11 cellular contexts compared by ENCODE assay signal in genomic region chr5:1103093-1103492, GRCh38. TPM values are rescaled to one million over a fixed set of nuclear protein-coding genes. Genes with fewer than 3 reads are reported as not detected.
A peak's percentile ranks its signal among the peaks of the same experiment; 100 is the strongest.
DNase-seq lines count a peak whose midpoint lies in the region; ATAC-seq, FAIRE-seq and TF ChIP-seq lines count a peak whose summit lies in the region.
"Had no signal": no experiment of that assay in that cellular context is flagged by ENCODE, and none has a peak within 500 bp of the region (broad histone marks: within the 10 kb centered on the region; RNA-seq: fewer than 3 reads in every experiment).

No MANE protein-coding gene starts in this region.

- peak overlapping the region; percentile 50 for H3K27ac ChIP-seq in HUES48 (ENCODE audit: low read depth, low read length)
- H3K27ac ChIP-seq in sigmoid colon = peak overlapping the region; percentile 1 to 77 (median 66)

- intact Hi-C loops in activated CD8-positive, alpha-beta T cell treated with anti-CD3 and anti-CD28 coated beads for 36 hours (cut with micrococcal nuclease) = no loop called here
- intact Hi-C loops in sigmoid colon (cut with DNase I) = no loop called here

- H3K9ac ChIP-seq in HUES48 (ENCODE audit: low read depth, low read length) = no peak overlapping the region

- H3K27ac Mint-ChIP-seq in activated CD8-positive, alpha-beta T cell treated with anti-CD3 and anti-CD28 coated beads for 36 hours = peak overlapping the region; percentile 2
- peak overlapping the region; percentile 3 for H3K27ac Mint-ChIP-seq in glutamatergic neuron (ENCODE audit: unreplicated experiment)

- H3K27me3 ChIP-seq in HUES48 (ENCODE audit: control insufficient read depth, insufficient read depth, low read length) = no peaks in the 10 kb centered on the region
- H3K27me3 ChIP-seq in sigmoid colon = no peaks in the 10 kb centered on the region

- no peak for DNase-seq in activated CD8-positive, alpha-beta T cell treated with anti-CD3 and anti-CD28 coated beads for 36 hours
- no peak for DNase-seq in glutamatergic neuron
- no peak for DNase-seq in sigmoid colon
- DNase-seq in GM19239 (ENCODE audit: insufficient read length, low spot score) = no peak
- DNase-seq in NCI-H510A (lab: John Stamatoyannopoulos, UW) = no peak
- no peak for DNase-seq in activated T-cell treated with anti-CD3 and anti-CD28 coated beads, Interleukin-2, amount 50 U/mL, for 1 hour
- DNase-seq in COR-L47 (lab: John Stamatoyannopoulos, UW) = no peak
- DNase-seq: activated naive CD4-positive, alpha-beta T cell treated with Interleukin-2 at 50 U/mL for 16 hours had no signal

- WGBS in sigmoid colon, 2 donors = 56 to 68% methylated on average over 11 of the region's 11 CpGs

- H3K36me3 ChIP-seq in HUES48 (ENCODE audit: control insufficient read depth, insufficient read depth, low read length) (no peaks in the 10 kb centered on the region), sigmoid colon (no peaks in the 10 kb centered on the region)

- no peak for ATAC-seq in activated CD8-positive, alpha-beta T cell treated with anti-CD3 and anti-CD28 coated beads for 36 hours

- H3K9me3 ChIP-seq in HUES48 (ENCODE audit: control insufficient read depth, insufficient read depth, low read length) (no peaks in the 10 kb centered on the region), sigmoid colon (no peaks in the 10 kb centered on the region)

- peak overlapping the region; percentile 34 for H3K4me3 Mint-ChIP-seq in activated CD8-positive, alpha-beta T cell treated with anti-CD3 and anti-CD28 coated beads for 36 hours
- H3K4me3 Mint-ChIP-seq in glutamatergic neuron (ENCODE audit: unreplicated experiment) = peak overlapping the region; percentile 4
- H3K4me3 Mint-ChIP-seq: GM23338 had no signal

- H3K4me1 Mint-ChIP-seq in activated CD8-positive, alpha-beta T cell treated with anti-CD3 and anti-CD28 coated beads for 36 hours (ENCODE audit: low read depth) = peaks cover 85% of the 10 kb centered on the region
- H3K4me1 Mint-ChIP-seq in glutamatergic neuron (ENCODE audit: low read depth, unreplicated experiment) = peaks cover 31% of the 10 kb centered on the region

- CTCF ChIA-PET in activated CD8-positive, alpha-beta T cell treated with anti-CD3 and anti-CD28 coated beads for 36 hours (lab: Charles Lee) = interaction anchor here (1.2 to 1.4 kb wide), 3 partner anchors 36 to 179 kb away, joined by 4 to 5 read pairs (median 5); no protein-coding TSS in a partner anchor

- FAIRE-seq in GM19239 (lab: Jason Lieb, UNC) = no peak
- FAIRE-seq: keratinocyte had no signal

- H3K9me3 Mint-ChIP-seq in activated CD8-positive, alpha-beta T cell treated with anti-CD3 and anti-CD28 coated beads for 36 hours = no peaks in the 10 kb centered on the region
- peaks cover 4% of the 10 kb centered on the region for H3K9me3 Mint-ChIP-seq in glutamatergic neuron (ENCODE audit: unreplicated experiment)
- H3K9me3 Mint-ChIP-seq: GM23338 had no signal

- H3K4me1 ChIP-seq in HUES48 (ENCODE audit: control insufficient read depth, insufficient read depth, low read length) = peaks cover 64% of the 10 kb centered on the region
- H3K4me1 ChIP-seq in sigmoid colon = peaks cover 0 to 86% (median 75%) of the 10 kb centered on the region in 4 donors

- TF ChIP-seq POLR2A in sigmoid colon (IDR thresholded peaks at IDR 0.05) = no peak

- POLR2A ChIA-PET in activated CD8-positive, alpha-beta T cell treated with anti-CD3 and anti-CD28 coated beads for 36 hours (lab: Charles Lee) = interaction anchor here (0.6 kb wide), 1 partner anchor 699 kb away, joined by 4 read pairs; no protein-coding TSS in a partner anchor

- no peaks in the 10 kb centered on the region for H3K36me3 Mint-ChIP-seq in activated CD8-positive, alpha-beta T cell treated with anti-CD3 and anti-CD28 coated beads for 36 hours (ENCODE audit: low read depth)
- H3K36me3 Mint-ChIP-seq in glutamatergic neuron (ENCODE audit: unreplicated experiment) = no peaks in the 10 kb centered on the region

- H3K4me3 ChIP-seq in HUES48 (ENCODE audit: low read depth, low read length) (no peak overlapping the region), sigmoid colon (no peak overlapping the region)
- H3K4me3 ChIP-seq: GM23338 had no signal

- no peaks in the 10 kb centered on the region for H3K27me3 Mint-ChIP-seq in activated CD8-positive, alpha-beta T cell treated with anti-CD3 and anti-CD28 coated beads for 36 hours
- peaks cover 7% of the 10 kb centered on the region for H3K27me3 Mint-ChIP-seq in glutamatergic neuron (ENCODE audit: unreplicated experiment)

- TF ChIP-seq CTCF in activated CD8-positive, alpha-beta T cell treated with anti-CD3 and anti-CD28 coated beads for 36 hours (IDR thresholded peaks at IDR 0.05) = no peak
- TF ChIP-seq CTCF in glutamatergic neuron (IDR thresholded peaks at IDR 0.05; ENCODE audit: partially characterized antibody, unreplicated experiment) (no peak), sigmoid colon (IDR thresholded peaks at IDR 0.05) (no peak)

- TF ChIP-seq EP300 in sigmoid colon (IDR thresholded peaks at IDR 0.05) = no peak

RNA-seq across cellular contexts. Expression of gene SLC12A7, which starts 8.8 kb away (rescaled TPM):
- 10 to 100 TPM; 21.6 to 24.8 TPM for total RNA-seq in activated CD8-positive, alpha-beta T cell treated with anti-CD3 and anti-CD28 coated beads for 36 hours
- total RNA-seq in glutamatergic neuron (ENCODE audit: unreplicated experiment) (147 TPM), sigmoid colon (10 to 100 TPM; 12.5 to 23.5 (median 18.4) TPM)
- polyA plus RNA-seq in sigmoid colon = 10 to 100 TPM in 2 of 3 donors, 1 to 10 TPM in 1; 7.2 to 54.3 (median 10.9) TPM
